Comparison of ENCODE assay signal across 7 cellular contexts in genomic region chr16:83390759-83391158, GRCh38.
"Had no signal": no experiment of that assay in that cellular context is flagged by ENCODE, and none has a peak within 500 bp of the region (broad histone marks: within the 10 kb centered on the region; RNA-seq: fewer than 3 reads in every experiment).

No MANE protein-coding gene starts in this region.

- H3K27ac Mint-ChIP-seq: activated CD4-positive, alpha-beta T cell treated with anti-CD3 and anti-CD28 coated beads, Interleukin-2, amount 10 ng/mL, durations not matched to agents 7 days and 5 days; activated naive CD8-positive, alpha-beta T cell treated with anti-CD3 and anti-CD28 coated beads for 36 hours; mesothelial cell of epicardium; stimulated activated naive CD8-positive, alpha-beta T cell treated with anti-CD3 and anti-CD28 coated beads, Interleukin-15, amount 100 ng/mL, for 72 hours had no signal

- H3K4me3 ChIP-seq: pancreas, upper lobe of left lung had no signal

- H3K27me3 Mint-ChIP-seq: activated CD4-positive, alpha-beta T cell treated with anti-CD3 and anti-CD28 coated beads, Interleukin-2, amount 10 ng/mL, durations not matched to agents 7 days and 5 days; activated naive CD8-positive, alpha-beta T cell treated with anti-CD3 and anti-CD28 coated beads for 36 hours; stimulated activated naive CD8-positive, alpha-beta T cell treated with anti-CD3 and anti-CD28 coated beads, Interleukin-15, amount 100 ng/mL, for 72 hours had no signal

- H3K4me3 Mint-ChIP-seq: activated CD4-positive, alpha-beta T cell treated with anti-CD3 and anti-CD28 coated beads, Interleukin-2, amount 10 ng/mL, durations not matched to agents 7 days and 5 days; activated naive CD8-positive, alpha-beta T cell treated with anti-CD3 and anti-CD28 coated beads for 36 hours; mesothelial cell of epicardium; stimulated activated naive CD8-positive, alpha-beta T cell treated with anti-CD3 and anti-CD28 coated beads, Interleukin-15, amount 100 ng/mL, for 72 hours had no signal

- H3K4me1 Mint-ChIP-seq: activated CD4-positive, alpha-beta T cell treated with anti-CD3 and anti-CD28 coated beads, Interleukin-2, amount 10 ng/mL, durations not matched to agents 7 days and 5 days; activated naive CD8-positive, alpha-beta T cell treated with anti-CD3 and anti-CD28 coated beads for 36 hours; mesothelial cell of epicardium; stimulated activated naive CD8-positive, alpha-beta T cell treated with anti-CD3 and anti-CD28 coated beads, Interleukin-15, amount 100 ng/mL, for 72 hours had no signal

- H3K36me3 ChIP-seq: pancreas, upper lobe of left lung had no signal

- H3K4me1 ChIP-seq: pancreas, upper lobe of left lung had no signal

- ATAC-seq: pancreas; stimulated activated naive CD8-positive, alpha-beta T cell treated with anti-CD3 and anti-CD28 coated beads, Interleukin-15, amount 100 ng/mL, for 72 hours had no signal

- DNase-seq: activated CD4-positive, alpha-beta T cell treated with anti-CD3 and anti-CD28 coated beads, Interleukin-2, amount 10 ng/mL, durations not matched to agents 7 days and 5 days; activated CD8-positive, alpha-beta memory T cell treated with anti-CD3 and anti-CD28 coated beads, Interleukin-2, amount 50 U/mL, for 48 hours; activated naive CD8-positive, alpha-beta T cell treated with anti-CD3 and anti-CD28 coated beads for 36 hours; pancreas; stimulated activated naive CD8-positive, alpha-beta T cell treated with anti-CD3 and anti-CD28 coated beads, Interleukin-15, amount 100 ng/mL, for 72 hours; upper lobe of left lung had no signal

- H3K36me3 Mint-ChIP-seq: activated naive CD8-positive, alpha-beta T cell treated with anti-CD3 and anti-CD28 coated beads for 36 hours; mesothelial cell of epicardium had no signal

- H3K27ac ChIP-seq: pancreas had no signal

- H3K27me3 ChIP-seq: pancreas, upper lobe of left lung had no signal

- H3K9me3 ChIP-seq: pancreas, upper lobe of left lung had no signal
